ENCODE assay signal across 8 cellular contexts in genomic region chr19:35716985-35717664, GRCh38. TPM values are rescaled to one million over a fixed set of nuclear protein-coding genes. Genes with fewer than 3 reads are reported as not detected.
A peak's percentile ranks its signal among the peaks of the same experiment; 100 is the strongest.
DNase-seq lines count a peak whose midpoint lies in the region; ATAC-seq and TF ChIP-seq lines count a peak whose summit lies in the region.

No MANE protein-coding gene starts in this region.

- H2BK120ac ChIP-seq in trophoblast cell (ENCODE audit: insufficient read depth, low read length, poor library complexity) = no peak overlapping the region

- peaks cover 22 to 23% of the 10 kb centered on the region in 2 experiments for H3K36me3 ChIP-seq in trophoblast cell (ENCODE audit: control insufficient read depth in 1 of 2, insufficient read depth in 2 of 2, low read length in 2 of 2)
- H3K36me3 ChIP-seq in transverse colon = peaks cover 0 to 6% (median under 1%) of the 10 kb centered on the region in 4 donors

- H3K9ac ChIP-seq in trophoblast cell (ENCODE audit: low read length) = peak overlapping the region; percentile 75

- peaks cover 6% of the 10 kb centered on the region for H3K79me1 ChIP-seq in trophoblast cell (ENCODE audit: low read length)

- peak overlapping the region; percentile 3 for H2BK5ac ChIP-seq in trophoblast cell (ENCODE audit: low read depth, low read length, poor library complexity)

- in situ Hi-C loops in transverse colon (cut with MboI; ENCODE audit: low pct_ligation_motif_present in 1 of 4, low pct_unique_long_range_greater_than_20kb in 1 of 4, low sequenced_read_pairs in 3 of 4) = no loop called here

- H3K9me3 ChIP-seq in trophoblast cell (ENCODE audit: insufficient read depth, low read depth, low read length) (no peaks in the 10 kb centered on the region), transverse colon (no peaks in the 10 kb centered on the region)

- peak overlapping the region; percentile 82 for H4K8ac ChIP-seq in trophoblast cell (ENCODE audit: low read depth, low read length)

- H3K4ac ChIP-seq in trophoblast cell (ENCODE audit: low read depth, low read length) = peak overlapping the region; percentile 0

- H3K4me2 ChIP-seq in trophoblast cell (ENCODE audit: low read length) = peak overlapping the region; percentile 98

- POLR2A ChIA-PET in HEK293T (lab: Yijun Ruan, JAX) = no interaction called here

- WGBS in trophoblast cell (ENCODE audit: extremely low coverage, insufficient coverage, insufficient read length) = no CpG with 5 or more reads among the region's 61 CpGs
- WGBS in transverse colon (ENCODE audit: low coverage in 1 of 2), 2 donors = 0% methylated on average over 46 of the region's 61 CpGs; no CpG with 5 or more reads in 1 of the 2 donors

- CTCF ChIA-PET in HEK293T (lab: Yijun Ruan, JAX) = no interaction called here

- ATAC-seq in Right ventricle myocardium superior (ENCODE audit: poor library complexity) = peak; percentile 95

- peaks cover 10% of the 10 kb centered on the region for H3K79me2 ChIP-seq in trophoblast cell (ENCODE audit: control insufficient read depth, insufficient read depth, low read length, poor library complexity)

- H3K4me1 ChIP-seq in trophoblast cell (ENCODE audit: control insufficient read depth in 1 of 2, insufficient read depth in 2 of 2, low read length in 2 of 2) (peaks cover 10 to 15% of the 10 kb centered on the region in 2 experiments), transverse colon (peaks cover 18 to 28% (median 24%) of the 10 kb centered on the region in 4 donors)

- peak overlapping the region; percentile 40 for H3K14ac ChIP-seq in trophoblast cell (ENCODE audit: low read length)

- peak overlapping the region; percentile 82 for H2AFZ ChIP-seq in trophoblast cell (ENCODE audit: insufficient read depth, low read length, poor library complexity)

- peak overlapping the region; percentile 84 for H3K4me3 ChIP-seq in GM08714 (ENCODE audit: low read length)
- peak overlapping the region; percentile 78 for H3K4me3 ChIP-seq in trophoblast cell (ENCODE audit: low read depth, low read length)
- peak overlapping the region; percentile 75 to 89 (median 86) for H3K4me3 ChIP-seq in transverse colon

- H4K12ac ChIP-seq in trophoblast cell (ENCODE audit: low read depth, low read length) = no peak overlapping the region

- TF ChIP-seq POLR2A in transverse colon (IDR thresholded peaks at IDR 0.05) = peak; percentile 44

- H3K18ac ChIP-seq in trophoblast cell (ENCODE audit: low read length) = peak overlapping the region; percentile 65

- H3K27ac ChIP-seq in trophoblast cell (ENCODE audit: low read depth, low read length) (peak overlapping the region; percentile 30), transverse colon (peak overlapping the region; percentile 91 to 95 (median 92))

- H4K91ac ChIP-seq in trophoblast cell (ENCODE audit: low read depth, low read length) = peak overlapping the region; percentile 21

- peak; percentile 90 to 97 (median 93) for TF ChIP-seq CTCF in transverse colon (IDR thresholded peaks at IDR 0.05)

- DNase-seq in HEK293T (ENCODE audit: extremely low spot score) (peak; percentile 79), MV-4-11 (lab: John Stamatoyannopoulos, UW) (peak; percentile 97), SKM-1 (lab: John Stamatoyannopoulos, UW; ENCODE audit: unreplicated experiment) (peak; percentile 95), Right ventricle myocardium superior (peak; percentile 97), trophoblast cell (peak; percentile 86 to 95), transverse colon (peak; percentile 89)
- peak; percentile 96 for DNase-seq in activated naive CD8-positive, alpha-beta T cell treated with anti-CD3 and anti-CD28 coated beads, Interleukin-2, amount 50 U/mL, for 16 hours (ENCODE audit: low read depth, low spot score)

- no peak overlapping the region for H2AK5ac ChIP-seq in trophoblast cell (ENCODE audit: low read length)

- H3K27me3 ChIP-seq in trophoblast cell (ENCODE audit: insufficient read depth, low read length) = no peaks in the 10 kb centered on the region
- no peaks in the 10 kb centered on the region for H3K27me3 ChIP-seq in transverse colon

- no peak for TF ChIP-seq EP300 in transverse colon (IDR thresholded peaks at IDR 0.05; ENCODE audit: low read depth)

- no peak overlapping the region for H3K23ac ChIP-seq in trophoblast cell (ENCODE audit: low read length)

- no peak overlapping the region for H2BK12ac ChIP-seq in trophoblast cell (ENCODE audit: low read length)

- intact Hi-C loops in Right ventricle myocardium superior (cut with DNase I) = loop anchor here (2.0 to 10.0 kb wide), 3 partner anchors 22 to 218 kb away; partner anchors contain the start of genes LRFN3 and TMEM147
- intact Hi-C loops in transverse colon (cut with DNase I; ENCODE audit: low total_unique reads) = loop anchor here (10.0 kb wide), 1 partner anchor 172 kb away; the partner anchor contains the start of gene TMEM147

TF ChIP-seq in HEK293T, 16 proteins besides CTCF, POLR2A, EP300 and RAD21:
- TF ChIP-seq CTBP1 (IDR thresholded peaks at IDR 0.05; ENCODE audit: borderline replicate concordance) (peak; percentile 9; the same call in 1 of the 2 replicates), FOXK2 (IDR thresholded peaks at IDR 0.05) (no peak), ARNT (IDR thresholded peaks at IDR 0.05) (no peak), ELF4 (IDR thresholded peaks at IDR 0.05) (peak; percentile 78), FOXM1 (IDR thresholded peaks at IDR 0.05; ENCODE audit: borderline replicate concordance) (no peak), ZNF384 (IDR thresholded peaks at IDR 0.05) (no peak), TARDBP (IDR thresholded peaks at IDR 0.05) (no peak), LEF1 (IDR thresholded peaks at IDR 0.05; ENCODE audit: borderline replicate concordance) (no peak), HDGF (IDR thresholded peaks at IDR 0.05; ENCODE audit: borderline replicate concordance) (0 out of 2 replicates have a peak, but pooled peaks have one; percentile 11), SUZ12 (IDR thresholded peaks at IDR 0.05) (peak; percentile 58; the same call in 1 of the 2 replicates), FOXA1 (IDR thresholded peaks at IDR 0.05) (no peak), NFRKB (IDR thresholded peaks at IDR 0.05) (no peak), SP1 (IDR thresholded peaks at IDR 0.05) (no peak), L3MBTL2 (conservative IDR thresholded peaks at IDR 0.05) (peak; percentile 28; the same call in 1 of the 2 replicates)

RNA-seq across cellular contexts. Expression of gene KMT2B, which starts 0.7 kb away (rescaled TPM):
- total RNA-seq in Right ventricle myocardium superior = 16.3 TPM
- polyA plus RNA-seq in trophoblast cell (2013) = 18.4 and 20.0 TPM in 2 replicates
- 10 to 100 TPM; 31.8 to 63.9 (median 50.7) TPM for total RNA-seq in transverse colon

RNA-seq across cellular contexts. Expression of gene ZBTB32, which starts 12.8 kb away (rescaled TPM):
- not detected for total RNA-seq in Right ventricle myocardium superior
- polyA plus RNA-seq in trophoblast cell (2013) = not detected in 2 replicates
- not detected for total RNA-seq in transverse colon

RNA-seq across cellular contexts. Expression of gene IGFLR1, which starts 25.1 kb away (rescaled TPM):
- 2.9 TPM for total RNA-seq in Right ventricle myocardium superior
- polyA plus RNA-seq in trophoblast cell (2013) = 4.2 and 5.3 TPM in 2 replicates
- 1 to 10 TPM in 3 of 4 donors, under 1 TPM in 1; 0.40 to 7.3 (median 6.0) TPM for total RNA-seq in transverse colon

RNA-seq across cellular contexts. Expression of gene U2AF1L4, which starts 28.1 kb away (rescaled TPM):
- total RNA-seq in Right ventricle myocardium superior = 22.6 TPM
- polyA plus RNA-seq in trophoblast cell (2013) = 12.1 and 12.4 TPM in 2 replicates
- 100 to 1,000 TPM in 1 of 4 donors, 10 to 100 TPM in 3; 34.8 to 122 (median 44.9) TPM for total RNA-seq in transverse colon

RNA-seq across cellular contexts. Expression of gene PSENEN, which starts 28.3 kb away (rescaled TPM):
- 40.7 TPM for total RNA-seq in Right ventricle myocardium superior
- 119 and 123 TPM in 2 replicates for polyA plus RNA-seq in trophoblast cell (2013)
- total RNA-seq in transverse colon = 10 to 100 TPM in 3 of 4 donors, 1 to 10 TPM in 1; 6.6 to 80.0 (median 56.8) TPM

Comparison
In these comparisons a context has a peak if more than half of its experiments do, and no peak if none do; other contexts are left out.
1. Peak in every context shown above with its lines: DNase-seq, ATAC-seq, H3K4me3 ChIP-seq and H3K27ac ChIP-seq.